Comparison of ENCODE assay signal across 8 cellular contexts in the genomic region with DNA sequence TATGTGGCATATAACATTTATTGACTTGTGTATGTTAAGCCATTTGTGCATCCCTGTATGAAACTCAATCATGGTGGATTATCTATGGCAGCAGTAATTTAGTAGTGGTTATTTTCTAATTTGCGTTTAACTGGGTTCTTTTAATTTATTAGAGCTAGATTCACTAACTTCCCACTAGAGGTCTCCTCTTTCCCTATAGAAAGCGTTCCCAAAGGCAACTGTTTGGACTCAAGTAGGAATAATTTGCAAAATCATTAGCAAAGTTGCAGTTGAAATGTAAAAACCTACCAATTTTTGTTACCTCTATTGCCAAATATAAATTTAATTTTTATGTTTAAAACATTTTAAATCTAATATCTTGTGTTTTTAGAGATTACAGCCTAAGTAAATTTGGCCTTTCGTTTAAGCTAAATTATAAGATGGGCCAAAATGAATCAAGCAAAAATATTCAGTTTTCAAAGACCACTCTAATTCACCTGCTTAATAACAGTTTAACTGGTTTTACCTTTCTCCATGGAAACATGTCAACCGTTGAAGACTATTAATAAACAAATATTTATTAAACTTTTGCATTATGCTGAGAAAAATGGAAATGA. TPM values are rescaled to one million over a fixed set of nuclear protein-coding genes. Genes with fewer than 3 reads are reported as not detected.
DNase-seq lines count a peak whose midpoint lies in the region; ATAC-seq, FAIRE-seq and TF ChIP-seq lines count a peak whose summit lies in the region.

No MANE protein-coding gene starts in this region.

- H3K27ac Mint-ChIP-seq in T-helper 2 cell treated with Interferon-gamma antibody and Interleukin-4, amounts not matched to agents 5 μg/mL and 100 μg/mL, for 36 hours = no peak overlapping the region

- no peak for TF ChIP-seq POLR2A in HCT116 (IDR thresholded peaks at IDR 0.05; ENCODE audit: borderline replicate concordance, extremely low read depth, insufficient read depth, insufficient read length)

- no peaks in the 10 kb centered on the region for H4K20me1 ChIP-seq in HCT116 (ENCODE audit: insufficient read depth)

- BruUV-seq in HCT116 (replicated peaks; lab: Mats Ljungman, UMichigan) = no TSS peak

- peaks cover 11% of the 10 kb centered on the region for H3K9me3 Mint-ChIP-seq in T-helper 2 cell treated with Interferon-gamma antibody and Interleukin-4, amounts not matched to agents 5 μg/mL and 100 μg/mL, for 36 hours

- H3K4me3 ChIP-seq in HCT116 (replicated peaks in 1 of 2; ENCODE audit: low read depth in 1 of 2, low read length in 2 of 2) = no peak overlapping the region
- H3K4me3 ChIP-seq in effector memory CD4-positive, alpha-beta T cell (ENCODE audit: insufficient read depth, low read depth, low read length, poor library complexity, severe bottlenecking) = no peak overlapping the region

- H3K9ac ChIP-seq in HCT116 (ENCODE audit: low read length) = no peak overlapping the region

- RAD21 ChIA-PET in HCT116 (lab: Charles Lee; ENCODE audit: low non-redundant PET in 1 of 2, low total read pairs in 2 of 2, uncharacterized antibody in 2 of 2, unreplicated experiment in 2 of 2) = interaction anchor here in 1 of 2 experiments (0.5 to 0.6 kb wide), 2 partner anchors 175 to 214 kb away, joined by 3 read pairs; a partner anchor contains a TSS

- H3K27me3 ChIP-seq in HCT116 (ENCODE audit: insufficient read depth, low read length) = no peaks in the 10 kb centered on the region
- H3K27me3 ChIP-seq in effector memory CD4-positive, alpha-beta T cell (replicated peaks; ENCODE audit: control insufficient read depth, insufficient read depth, low read length, poor library complexity, severe bottlenecking) = no peaks in the 10 kb centered on the region

- H3K4me2 ChIP-seq in HCT116 (ENCODE audit: low read length) = no peak overlapping the region

- no peak overlapping the region for H2AFZ ChIP-seq in HCT116 (ENCODE audit: low read depth, low read length, poor library complexity, severe bottlenecking)

- DNase-seq in AG08395 (ENCODE audit: low spot score) (peak; percentile 53), HCT116 (ENCODE audit: low read depth, low spot score) (peak; percentile 26), inferior parietal cortex (ENCODE audit: extremely low spot score) (peak; percentile 65), GM19240 (ENCODE audit: insufficient read length, low spot score) (no peak), HPDE6-E6E7 (ENCODE audit: extremely low spot score) (no peak)
- no peak for DNase-seq in effector memory CD4-positive, alpha-beta T cell
- no peak for DNase-seq in T-helper 2 cell treated with Interferon-gamma antibody and Interleukin-4, amounts not matched to agents 5 μg/mL and 100 μg/mL, for 36 hours (ENCODE audit: low spot score)

- peak; percentile 81 for FAIRE-seq in TTC549 (lab: Jason Lieb, UNC)

- H3K27me3 Mint-ChIP-seq in T-helper 2 cell treated with Interferon-gamma antibody and Interleukin-4, amounts not matched to agents 5 μg/mL and 100 μg/mL, for 36 hours (ENCODE audit: low read depth) = no peaks in the 10 kb centered on the region

- peaks cover 26% of the 10 kb centered on the region for H3K4me1 Mint-ChIP-seq in T-helper 2 cell treated with Interferon-gamma antibody and Interleukin-4, amounts not matched to agents 5 μg/mL and 100 μg/mL, for 36 hours (ENCODE audit: low read depth)

- no peak overlapping the region for H3K27ac ChIP-seq in HCT116 (ENCODE audit: low read depth, low read length)
- no peak overlapping the region for H3K27ac ChIP-seq in effector memory CD4-positive, alpha-beta T cell (ENCODE audit: insufficient read depth, low read length, poor library complexity, severe bottlenecking)

- intact Hi-C loops in HCT116 (cut with micrococcal nuclease) = loop anchor here (10.0 kb wide), 1 partner anchor 453 kb away; no protein-coding TSS in a partner anchor

- H3K4me3 Mint-ChIP-seq in T-helper 2 cell treated with Interferon-gamma antibody and Interleukin-4, amounts not matched to agents 5 μg/mL and 100 μg/mL, for 36 hours = no peak overlapping the region

- no peaks in the 10 kb centered on the region; a peak in 1 of 4 replicates for H3K36me3 ChIP-seq in HCT116 (ENCODE audit: control insufficient read depth in 1 of 2, insufficient read depth in 2 of 2, low read length in 2 of 2)
- no peaks in the 10 kb centered on the region for H3K36me3 ChIP-seq in effector memory CD4-positive, alpha-beta T cell (ENCODE audit: control insufficient read depth, insufficient read depth, low read length)

- ATAC-seq in HCT116 = no peak

- TF ChIP-seq CTCF in HCT116 (IDR thresholded peaks at IDR 0.05 in 2 of 3, conservative IDR thresholded peaks at IDR 0.05 in 1 of 3; ENCODE audit: borderline replicate concordance in 1 of 3, insufficient read depth in 1 of 3, low read depth in 2 of 3, low read length in 2 of 3) = peak; percentile 54 to 65 (median 64); a peak in 5 of 6 replicates

- H3K4me1 ChIP-seq in HCT116 (ENCODE audit: control insufficient read depth in 1 of 2, insufficient read depth in 2 of 2, low read length in 2 of 2) = peaks cover 5 to 15% of the 10 kb centered on the region in 2 experiments
- H3K4me1 ChIP-seq in effector memory CD4-positive, alpha-beta T cell (ENCODE audit: control insufficient read depth, insufficient read depth, low read length, poor library complexity, severe bottlenecking) = peaks cover 2% of the 10 kb centered on the region

- POLR2A ChIA-PET in HCT116 (lab: Charles Lee) = interaction anchor here (1.1 kb wide), 1 partner anchor 10 kb away, joined by 3 read pairs; no protein-coding TSS in a partner anchor

- peak; percentile 73 for TF ChIP-seq RAD21 in HCT116 (IDR thresholded peaks at IDR 0.05; ENCODE audit: low read depth)

- H3K36me3 Mint-ChIP-seq in T-helper 2 cell treated with Interferon-gamma antibody and Interleukin-4, amounts not matched to agents 5 μg/mL and 100 μg/mL, for 36 hours (ENCODE audit: low read depth) = peaks cover 22% of the 10 kb centered on the region

- CTCF ChIA-PET in HCT116 (lab: Charles Lee) = interaction anchor here (0.6 to 1.8 kb wide), 12 partner anchors 10 to 460 kb away, joined by 3 to 9 read pairs (median 4); a partner anchor contains a TSS

- 0 out of 2 replicates have a peak, but pooled peaks cover 8% of the 10 kb centered on the region for H3K79me2 ChIP-seq in HCT116 (ENCODE audit: insufficient read depth, low read length)

- 0 out of 4 replicates have a peak, but pooled peaks cover 0 to 3% of the 10 kb centered on the region in 2 experiments for H3K9me3 ChIP-seq in HCT116 (ENCODE audit: control insufficient read depth in 1 of 2, insufficient read depth in 1 of 2, low read depth in 1 of 2, low read length in 2 of 2)
- no peaks in the 10 kb centered on the region for H3K9me3 ChIP-seq in effector memory CD4-positive, alpha-beta T cell (ENCODE audit: control insufficient read depth, low read length)

- H3K9me2 ChIP-seq in HCT116 (ENCODE audit: insufficient read depth) = no peaks in the 10 kb centered on the region

TF ChIP-seq in HCT116, 20 proteins besides CTCF, POLR2A, EP300 and RAD21:
- TF ChIP-seq POLR2AphosphoS5 (IDR thresholded peaks at IDR 0.05; ENCODE audit: low read depth, low read length) (no peak), ELF1 (IDR thresholded peaks at IDR 0.05; ENCODE audit: borderline replicate concordance, low read depth) (no peak), ZFX (IDR thresholded peaks at IDR 0.05) (no peak)

RNA-seq across cellular contexts. Expression of a gene that starts 6.0 kb away (rescaled TPM):
- 8.9 TPM for total RNA-seq in HCT116 (2021; ENCODE audit: unreplicated experiment)
- polyA plus RNA-seq in HCT116 (2012) = 5.5 and 6.4 TPM in 2 replicates

RNA-seq across cellular contexts. Expression of a gene that starts 6.1 kb away (rescaled TPM):
- 16.9 TPM for total RNA-seq in HCT116 (2021; ENCODE audit: unreplicated experiment)
- polyA plus RNA-seq in HCT116 (2012) = 9.5 and 9.9 TPM in 2 replicates

Comparison
In these comparisons a context has a peak if more than half of its experiments do, and no peak if none do; other contexts are left out.
1. DNase-seq: peak in AG08395 (single experiment), HCT116 (single experiment) and inferior parietal cortex (single experiment); none in GM19240 (single experiment), effector memory CD4-positive, alpha-beta T cell (0 of 3), HPDE6-E6E7 (single experiment) and T-helper 2 cell treated with Interferon-gamma antibody and Interleukin-4, amounts not matched to agents 5 μg/mL and 100 μg/mL, for 36 hours (single experiment).